In the genomic region with DNA sequence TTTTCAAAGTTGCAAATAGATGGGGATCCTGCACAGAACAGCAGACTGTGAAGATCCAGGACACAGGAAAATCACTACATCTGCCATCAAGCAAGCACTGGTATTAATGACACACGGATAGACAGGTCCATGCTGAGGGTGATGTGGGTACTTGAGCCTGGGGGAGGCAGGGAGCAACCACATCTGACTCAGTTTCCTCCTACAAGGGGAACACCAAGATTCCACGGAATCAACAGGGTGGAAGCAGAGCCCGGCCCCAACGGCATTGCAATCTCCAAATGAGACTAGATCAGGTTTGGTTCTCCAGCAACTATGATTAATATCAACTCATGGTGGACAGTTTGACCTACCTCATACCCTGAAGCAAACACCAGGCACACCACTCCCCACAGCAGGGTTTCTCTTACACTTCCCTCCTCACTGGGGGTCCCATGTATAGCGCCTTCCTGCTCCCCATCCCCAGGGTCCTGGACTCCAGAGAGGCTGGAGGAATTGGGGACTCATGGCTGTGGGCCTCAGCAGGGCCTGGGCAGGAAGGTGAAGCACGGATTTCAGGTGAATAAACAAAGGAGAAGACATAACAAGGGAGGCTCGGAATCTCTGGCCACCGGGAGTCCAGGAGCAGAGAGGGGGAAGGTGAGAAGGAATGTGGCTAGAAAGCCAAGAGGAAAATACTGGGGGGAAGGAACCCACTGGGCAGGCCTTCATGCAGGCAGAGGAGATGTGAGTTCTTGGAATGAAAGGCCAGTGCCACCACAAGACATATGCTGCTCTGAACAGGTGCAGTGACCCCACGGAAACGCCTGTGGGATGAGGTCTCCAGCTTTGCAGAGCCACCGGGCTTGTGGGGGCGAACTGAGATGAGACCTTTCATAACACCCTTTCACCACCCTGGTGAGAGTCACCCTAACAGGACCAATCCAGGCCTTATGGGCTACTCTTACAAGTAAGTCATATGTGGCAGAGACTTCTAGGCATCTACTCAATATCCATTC, we compare ENCODE assay signal across 26 cellular contexts. TPM values are rescaled to one million over a fixed set of nuclear protein-coding genes. Genes with fewer than 3 reads are reported as not detected.
DNase-seq lines count a peak whose midpoint lies in the region; ATAC-seq, FAIRE-seq and TF ChIP-seq lines count a peak whose summit lies in the region.
"Had no signal": no experiment of that assay in that cellular context is flagged by ENCODE, and none has a peak within 500 bp of the region (broad histone marks: within the 10 kb centered on the region; RNA-seq: fewer than 3 reads in every experiment).

No MANE protein-coding gene starts in this region.

- no peaks in the 10 kb centered on the region for H3K9me3 Mint-ChIP-seq in natural killer cell
- H3K9me3 Mint-ChIP-seq: nephron progenitor cell had no signal

- TF ChIP-seq POLR2A in GM12891 (IDR thresholded peaks at IDR 0.05; ENCODE audit: low read depth, low read length): no peak
- no peak for TF ChIP-seq POLR2A in GM12878 (IDR thresholded peaks at IDR 0.05; ENCODE audit: low read depth, low read length)

- DNase-seq in activated CD4-positive, CD25-positive, alpha-beta regulatory T cell treated with anti-CD3 and anti-CD28 coated beads, Interleukin-2, amount 50 U/mL, for 72 hours: peak; percentile 23
- DNase-seq in GM12891 (ENCODE audit: insufficient read length, low spot score) (no peak), GM12878 (ENCODE audit: low read depth, low spot score) (no peak), natural killer cell (peak; percentile 12), NCI-H1694 (lab: John Stamatoyannopoulos, UW) (no peak), pons (ENCODE audit: low spot score) (no peak), HuH-7 (ENCODE audit: low spot score) (no peak)
- DNase-seq: activated CD4-positive, alpha-beta T cell treated with anti-CD3 and anti-CD28 coated beads, Interleukin-2, amount 50 U/mL, for 48 hours; C1 segment of cervical spinal cord; esophagus squamous epithelium; HCEC 1CT; Kasumi-1; NCI-H1417; NCI-H2227 treated with DMSO at 0.1 percent for 48 hours; nephron progenitor cell had no signal

- no TSS peak for BruUV-seq in GM12878 (replicated peaks; lab: Mats Ljungman, UMichigan)

- TF ChIP-seq CTCF in GM12878 (IDR thresholded peaks at IDR 0.05 in 2 of 3, conservative IDR thresholded peaks at IDR 0.05 in 1 of 3; ENCODE audit: control insufficient read depth in 2 of 3, extremely low read depth in 1 of 3, insufficient read depth in 1 of 3, low read depth in 3 of 3, low read length in 3 of 3): no peak
- TF ChIP-seq CTCF in natural killer cell (IDR thresholded peaks at IDR 0.05): no peak

- intact Hi-C loops in GM12878 (cut with micrococcal nuclease; ENCODE audit: unreplicated experiment): loop anchor here (5.0 to 10.0 kb wide), 2 partner anchors 110 to 482 kb away; no protein-coding TSS in a partner anchor
- intact Hi-C loops in natural killer cell (cut with micrococcal nuclease): loop anchor here (5.0 kb wide), 1 partner anchor 50 kb away; no protein-coding TSS in a partner anchor

- H3K9me3 ChIP-seq in GM12878 (replicated peaks; ENCODE audit: control insufficient read depth, insufficient read depth, low read length): no peaks in the 10 kb centered on the region
- H3K9me3 ChIP-seq: esophagus squamous epithelium, Peyer's patch had no signal

- TF ChIP-seq RAD21 in GM12878 (IDR thresholded peaks at IDR 0.05; ENCODE audit: insufficient read depth, low read depth, low read length): no peak

- TF ChIP-seq EP300 in GM12878 (IDR thresholded peaks at IDR 0.05; ENCODE audit: borderline replicate concordance in 1 of 2, control insufficient read depth in 1 of 2, low read depth in 2 of 2, low read length in 2 of 2): no peak

- ATAC-seq in activated CD4-positive, CD25-positive, alpha-beta regulatory T cell treated with anti-CD3 and anti-CD28 coated beads, Interleukin-2, amount 50 U/mL, for 24 hours: no peak
- ATAC-seq in GM12878: no peak
- no peak for ATAC-seq in natural killer cell

- H2AFZ ChIP-seq in GM12878 (ENCODE audit: control insufficient read depth, low read depth, low read length): no peak overlapping the region

- 0 out of 2 replicates have a peak overlapping the region, but pooled peaks have one; percentile 86 for H3K27ac ChIP-seq in GM12878 (ENCODE audit: control insufficient read depth, insufficient read depth)
- H3K27ac ChIP-seq: esophagus squamous epithelium, Peyer's patch, SK-N-MC had no signal

- no peak overlapping the region for H3K9ac ChIP-seq in GM12878 (ENCODE audit: control insufficient read depth, insufficient read depth, low read length)

- WGBS in GM12878 (ENCODE audit: insufficient coverage, insufficient replicate concordance, low lambda C conversion rate, missing lambda C conversion rate): 90% methylated on average over 12 of the region's 12 CpGs

- no peak overlapping the region for H3K4me2 ChIP-seq in GM12878 (ENCODE audit: control insufficient read depth, insufficient read depth)

- peaks cover 70 to 84% of the 10 kb centered on the region in 2 donors for H3K4me1 Mint-ChIP-seq in natural killer cell

- H3K4me3 ChIP-seq in GM12878: no peak overlapping the region
- H3K4me3 ChIP-seq: esophagus squamous epithelium, lung, Peyer's patch, SK-N-MC had no signal

- CTCF ChIA-PET in GM12878 (lab: Yijun Ruan, JAX): interaction anchor here (0.6 to 11.1 kb wide), 7 partner anchors 30 to 143 kb away, joined by 4 to 162 read pairs (median 28); partner anchors contain the start of gene PIK3R6

- peaks cover 24% of the 10 kb centered on the region for H3K36me3 Mint-ChIP-seq in natural killer cell
- H3K36me3 Mint-ChIP-seq: brain had no signal

- no peaks in the 10 kb centered on the region for H3K27me3 ChIP-seq in GM12878 (replicated peaks in 1 of 2; ENCODE audit: control insufficient read depth in 2 of 2, insufficient read depth in 2 of 2, low read length in 1 of 2)
- H3K27me3 ChIP-seq: Peyer's patch had no signal

- no peak overlapping the region for H3K4me3 Mint-ChIP-seq in natural killer cell
- H3K4me3 Mint-ChIP-seq: brain, nephron progenitor cell had no signal

- H3K27me3 Mint-ChIP-seq in natural killer cell (ENCODE audit: low read depth in 2 of 2): no peaks in the 10 kb centered on the region

- H3K36me3 ChIP-seq in GM12878 (ENCODE audit: control insufficient read depth in 2 of 2, insufficient read depth in 2 of 2, low read length in 1 of 2): peaks cover 3 to 10% of the 10 kb centered on the region in 2 experiments; a peak in 3 of 4 replicates
- H3K36me3 ChIP-seq: esophagus squamous epithelium, Peyer's patch had no signal

- peaks cover 9% of the 10 kb centered on the region for H3K79me2 ChIP-seq in GM12878 (ENCODE audit: control insufficient read depth, insufficient read depth, low read length)

- RAD21 ChIA-PET in GM12878 (lab: Charles Lee; ENCODE audit: unreplicated experiment): interaction anchor here (1.4 to 7.7 kb wide), 9 partner anchors 15 to 304 kb away, joined by 3 to 115 read pairs (median 26); partner anchors contain the start of genes PIK3R5 and PIK3R6

- H4K20me1 ChIP-seq in GM12878 (ENCODE audit: control insufficient read depth, insufficient read depth): no peaks in the 10 kb centered on the region

- FAIRE-seq in GM12891 (lab: Jason Lieb, UNC) (peak; percentile 38), GM12878 (lab: Jason Lieb, UNC) (no peak)
- FAIRE-seq: GM19239, TTC549, urothelium cell line had no signal

- SMC1A ChIA-PET in GM12878 (lab: Charles Lee; ENCODE audit: uncharacterized antibody, unreplicated experiment): interaction anchor here (2.5 to 13.6 kb wide), 8 partner anchors 13 to 143 kb away, joined by 12 to 208 read pairs (median 26); partner anchors contain the start of gene PIK3R5

- H3K27ac Mint-ChIP-seq in natural killer cell: peak overlapping the region; percentile 80 to 94
- H3K27ac Mint-ChIP-seq: brain, nephron progenitor cell had no signal

- H3K4me1 ChIP-seq in GM12878 (ENCODE audit: control insufficient read depth, insufficient read depth, low read length): peaks cover 85% of the 10 kb centered on the region

- POLR2A ChIA-PET in GM12878 (lab: Charles Lee): interaction anchor here (0.6 to 1.1 kb wide), 3 partner anchors 40 to 687 kb away, joined by 3 read pairs; partner anchors contain the start of gene AURKB

- in situ Hi-C loops in GM12878 (cut with MboI): loop anchor here (5.0 kb wide), 1 partner anchor 140 kb away; the partner anchor contains the start of gene SPDYE4

TF ChIP-seq in GM12891, 5 proteins besides CTCF, POLR2A, EP300 and RAD21:
- TF ChIP-seq SPI1 (IDR thresholded peaks at IDR 0.05; ENCODE audit: low read depth, low read length) (no peak), POU2F2 (IDR thresholded peaks at IDR 0.05; ENCODE audit: low read depth, low read length) (no peak), PAX5 (IDR thresholded peaks at IDR 0.05; ENCODE audit: insufficient read depth, low read length, severe bottlenecking) (no peak), POLR2AphosphoS5 (IDR thresholded peaks at IDR 0.05; ENCODE audit: low read depth, low read length) (no peak)

TF ChIP-seq in GM12878, 131 proteins besides CTCF, POLR2A, EP300 and RAD21:
- TF ChIP-seq TCF12 (IDR thresholded peaks at IDR 0.05; ENCODE audit: low read depth, low read length) (peak; percentile 66; the same call in 1 of the 2 replicates), ZSCAN29 (IDR thresholded peaks at IDR 0.05) (no peak)

RNA-seq across cellular contexts. Expression of gene PIK3R6, which starts 29.5 kb away (rescaled TPM):
- polyA plus RNA-seq in GM12891 (2012; ENCODE audit: low read depth, missing spikeins): 115 TPM
- total RNA-seq in GM12878 (2013; cell fraction: nucleolus; rRNA removed): 293 and 314 TPM in 2 replicates
- total RNA-seq in GM12878 (2014; rRNA removed): 40.3 and 44.7 TPM in 2 replicates
- total RNA-seq in GM12878 (2014; rRNA removed; fragmentation: Illumina TruSeq; extraction: Trizol): 26.4 and 27.9 TPM in 2 replicates
- total RNA-seq in GM12878 (2021): 76.7 and 81.7 TPM in 2 replicates
- polyA plus RNA-seq in GM12878 (2011; ENCODE audit: low read depth): 68.9 TPM
- polyA plus RNA-seq in GM12878 (2011; rRNA removed): 73.5 and 146 TPM in 2 replicates
- 164 and 182 TPM in 2 replicates for polyA plus RNA-seq in GM12878 (2011; cell fraction: cytosol; rRNA removed)
- 666 and 871 TPM in 2 replicates for polyA plus RNA-seq in GM12878 (2011; cell fraction: nucleus; rRNA removed)
- polyA plus RNA-seq in GM12878 (2012): 144 and 184 TPM in 2 replicates
- polyA plus RNA-seq in GM12878 (2014; fragmentation: Illumina TruSeq; extraction: Trizol): 31.6 and 54.7 TPM in 2 replicates
- 1 to 10 TPM; 6.7 to 7.4 TPM for polyA plus RNA-seq in GM12878 (2014; fragmentation: Nextera tagmentation; extraction: Ambion mirVana)
- polyA plus RNA-seq in GM12878 (2014; rRNA removed): 86.5 and 99.8 TPM in 2 replicates
- polyA plus RNA-seq in GM12878 (2016; fragmentation: Nextera tagmentation; extraction: Ambion mirVana): 100 to 1,000 TPM; 103 to 109 TPM
- polyA minus RNA-seq in GM12878 (2011; rRNA and poly(A)+ RNA removed): 99.0 and 156 TPM in 2 replicates
- polyA minus RNA-seq in GM12878 (2011; cell fraction: cytosol; rRNA and poly(A)+ RNA removed): 50.8 and 58.4 TPM in 2 replicates
- 143 and 160 TPM in 2 replicates for polyA minus RNA-seq in GM12878 (2011; cell fraction: nucleus; rRNA and poly(A)+ RNA removed)
- total RNA-seq in natural killer cell: 1 to 10 TPM in 2 of 3 donors, under 1 TPM in 1; 0.84 to 6.3 (median 1.4) TPM
- total RNA-seq: A172, dermis microvascular lymphatic vessel endothelial cell, pulmonary artery endothelial cell had no signal

Comparison
In these comparisons a context has a peak if more than half of its experiments do, and no peak if none do; other contexts are left out.
1. DNase-seq: peak in activated CD4-positive, CD25-positive, alpha-beta regulatory T cell treated with anti-CD3 and anti-CD28 coated beads, Interleukin-2, amount 50 U/mL, for 72 hours (single experiment) and natural killer cell (single experiment); none in GM12891 (single experiment), GM12878 (single experiment), NCI-H1694 (single experiment), pons (single experiment) and HuH-7 (single experiment).